In the genomic region with DNA sequence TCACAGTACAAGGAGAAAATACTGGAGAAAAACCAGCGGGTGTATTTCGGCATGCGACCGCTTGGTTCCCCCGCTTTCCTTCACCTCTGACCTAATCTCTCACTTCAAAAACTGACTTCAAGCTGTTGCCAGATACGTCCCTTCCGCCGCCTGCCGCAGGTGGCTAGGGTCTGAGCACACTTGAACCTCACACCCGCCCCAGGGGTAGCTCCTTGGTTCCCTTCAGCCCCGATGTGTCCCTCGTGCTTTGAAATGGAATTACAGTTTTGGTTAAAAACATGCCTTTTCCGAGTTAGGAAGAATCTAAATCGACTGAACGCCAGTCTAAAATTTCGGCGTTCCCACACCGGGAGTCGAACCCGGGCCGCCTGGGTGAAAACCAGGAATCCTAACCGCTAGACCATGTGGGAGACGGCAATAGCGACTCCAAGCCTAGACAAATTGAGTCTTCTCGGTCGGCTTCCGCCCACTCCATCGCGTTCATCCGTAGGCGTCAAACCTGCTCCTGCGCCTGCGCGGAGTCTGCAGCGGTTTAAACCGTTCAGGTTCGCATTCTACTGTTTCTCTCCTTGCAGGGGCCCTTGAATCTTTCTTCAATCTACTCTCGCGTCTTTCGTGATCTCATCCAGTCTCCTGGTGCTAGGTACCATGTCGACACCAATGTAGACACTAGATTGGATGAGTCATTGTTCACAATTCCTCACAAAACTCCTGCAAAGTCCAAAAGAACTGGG, we compare ENCODE assay signal across 8 cellular contexts.
DNase-seq lines count a peak whose midpoint lies in the region; ATAC-seq and TF ChIP-seq lines count a peak whose summit lies in the region.

No MANE protein-coding gene starts in this region.

- H3K4me1 Mint-ChIP-seq in T-cell = peaks cover 0 to 6% (median 6%) of the 10 kb centered on the region in 3 donors

- ATAC-seq in HG02840 (IDR thresholded peaks at IDR 0.05; ENCODE audit: low FRiP score, unreplicated experiment) = peak; percentile 75
- ATAC-seq in T-cell (replicated peaks in 1 of 4) = peak; percentile 83 to 88 (median 86)
- peak; percentile 92 to 94 for ATAC-seq in upper lobe of left lung (ENCODE audit: low FRiP score in 2 of 2)

- WGBS in upper lobe of left lung, 2 donors = 1% methylated on average over 39 to 41 of the region's 41 CpGs

- H3K9me3 ChIP-seq in left ventricle myocardium inferior (replicated peaks) (no peaks in the 10 kb centered on the region), upper lobe of left lung (no peaks in the 10 kb centered on the region)

- H3K36me3 ChIP-seq in left ventricle myocardium inferior (no peaks in the 10 kb centered on the region), upper lobe of left lung (no peaks in the 10 kb centered on the region)

- no peak overlapping the region for H3K27ac Mint-ChIP-seq in T-cell

- H3K27ac ChIP-seq in left ventricle myocardium inferior (replicated peaks) (peak overlapping the region; percentile 95), upper lobe of left lung (peak overlapping the region; percentile 89 to 96 (median 90))

- H3K27me3 ChIP-seq in left ventricle myocardium inferior (ENCODE audit: low read depth) (no peaks in the 10 kb centered on the region), upper lobe of left lung (no peaks in the 10 kb centered on the region)

- H3K4me1 ChIP-seq in left ventricle myocardium inferior (peaks cover 35% of the 10 kb centered on the region), upper lobe of left lung (peaks cover 18 to 35% (median 28%) of the 10 kb centered on the region in 4 donors)

- CTCF ChIA-PET in T-cell (lab: Charles Lee) = interaction anchor here in 1 of 2 donors (1.0 to 1.9 kb wide), 5 partner anchors 10 to 1012 kb away, joined by 3 to 5 read pairs (median 4); no protein-coding TSS in a partner anchor

- TF ChIP-seq CTCF in GM12874 (IDR thresholded peaks at IDR 0.05; ENCODE audit: insufficient read depth, low read depth, low read length) (peak; percentile 36), left ventricle myocardium inferior (IDR thresholded peaks at IDR 0.05; ENCODE audit: borderline replicate concordance) (peak; percentile 59), upper lobe of left lung (IDR thresholded peaks at IDR 0.05) (peak; percentile 28 to 80 (median 60))

- TF ChIP-seq EP300 in upper lobe of left lung (IDR thresholded peaks at IDR 0.05) = peak in 1 of 4 donors; percentile 17

- H3K9me3 Mint-ChIP-seq in T-cell = no peaks in the 10 kb centered on the region

- TF ChIP-seq POLR2A in upper lobe of left lung (IDR thresholded peaks at IDR 0.05) = peak in 1 of 4 donors; percentile 72

- no peaks in the 10 kb centered on the region for H3K27me3 Mint-ChIP-seq in T-cell

- POLR2A ChIA-PET in T-cell (lab: Charles Lee) = interaction anchor here (0.6 to 1.3 kb wide), 4 partner anchors 56 to 1134 kb away, joined by 3 to 7 read pairs (median 4); no protein-coding TSS in a partner anchor

- H3K4me3 Mint-ChIP-seq in T-cell = no peak overlapping the region

- no peaks in the 10 kb centered on the region for H3K36me3 Mint-ChIP-seq in T-cell

- intact Hi-C loops in left ventricle myocardium inferior (cut with micrococcal nuclease) = no loop called here
- intact Hi-C loops in posterior cingulate gyrus (cut with DNase I) = loop anchor here (2.0 to 10.0 kb wide), 3 partner anchors 47 to 341 kb away; partner anchors contain the start of genes GTF2F2 and TSC22D1

- DNase-seq in NCI-H1436 treated with DMSO at 0.1 percent for 48 hours (lab: John Stamatoyannopoulos, UW) (peak; percentile 69), T-cell (peak; percentile 91 to 98 (median 96)), amygdala (lab: John Stamatoyannopoulos, UW) (peak; percentile 69 to 98 (median 92)), left ventricle myocardium inferior (peak; percentile 94), posterior cingulate gyrus (peak; percentile 91 to 99 (median 96)), upper lobe of left lung (peak; percentile 94 to 95)

- H3K4me3 ChIP-seq in left ventricle myocardium inferior (peak overlapping the region; percentile 66), upper lobe of left lung (peak overlapping the region; percentile 12 to 59 (median 50))

Comparison
In these comparisons a context has a peak if more than half of its experiments do, and no peak if none do; other contexts are left out.
1. Peak in every context shown above with its lines: DNase-seq, ATAC-seq, H3K4me3 ChIP-seq and H3K27ac ChIP-seq.